In the genomic region with DNA sequence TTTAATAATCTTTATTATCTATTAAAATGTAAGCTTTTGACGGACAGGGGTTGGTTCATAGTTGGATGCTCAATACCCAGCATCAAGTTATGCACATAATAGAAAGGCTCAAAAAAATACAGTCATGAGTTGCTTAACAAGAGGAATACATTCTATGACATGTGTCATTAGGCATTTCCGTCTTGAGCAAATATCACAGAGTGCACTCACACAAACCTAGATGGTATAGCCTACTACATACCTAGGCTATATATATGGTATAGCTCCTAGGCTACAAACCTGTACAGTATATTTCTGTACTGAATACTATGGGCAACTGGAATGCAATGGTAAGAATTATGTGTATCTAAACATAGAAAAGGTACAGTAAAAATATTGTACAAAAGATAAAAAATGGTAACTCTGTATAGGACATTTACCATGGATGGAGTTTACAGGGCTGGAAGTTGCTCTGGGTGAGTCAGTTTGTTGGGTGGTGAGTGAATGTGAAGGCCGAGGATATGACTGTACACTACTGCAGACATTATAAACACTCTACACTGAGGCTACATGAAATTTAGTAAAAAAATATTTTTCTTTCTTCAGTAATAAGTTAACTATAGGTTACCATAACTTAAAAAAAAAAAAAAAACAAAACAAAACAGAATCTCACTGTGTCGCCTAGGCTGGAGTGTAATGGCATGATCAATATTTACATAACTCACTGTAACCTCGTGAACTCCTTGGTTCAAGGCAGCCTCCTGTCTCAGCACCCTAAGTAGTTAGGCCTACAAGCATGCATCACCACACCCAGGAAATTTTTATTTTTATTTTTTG, we compare ENCODE assay signal across 15 cellular contexts.
DNase-seq lines count a peak whose midpoint lies in the region; ATAC-seq, FAIRE-seq and TF ChIP-seq lines count a peak whose summit lies in the region.
"Had no signal": no experiment of that assay in that cellular context is flagged by ENCODE, and none has a peak within 500 bp of the region (broad histone marks: within the 10 kb centered on the region; RNA-seq: fewer than 3 reads in every experiment).

No MANE protein-coding gene starts in this region.

- H3K9ac ChIP-seq in keratinocyte (ENCODE audit: control insufficient read depth, extremely low read depth, insufficient read depth, low read length): no peak overlapping the region

- no peaks in the 10 kb centered on the region for H3K27me3 ChIP-seq in keratinocyte (ENCODE audit: control insufficient read depth, extremely low read depth, insufficient read depth, low read length)
- H3K27me3 ChIP-seq: stomach had no signal

- H3K4me3 ChIP-seq in AG04449 (ENCODE audit: low read depth, low read length) (no peak overlapping the region), astrocyte of the spinal cord (ENCODE audit: low read depth, low read length) (no peak overlapping the region), keratinocyte (ENCODE audit: control insufficient read depth in 2 of 3, extremely low read depth in 1 of 3, insufficient read depth in 2 of 3, low read depth in 1 of 3, low read length in 3 of 3) (no peak overlapping the region)
- H3K4me3 ChIP-seq: stomach had no signal

- in situ Hi-C loops in astrocyte of the spinal cord (cut with HindIII; ENCODE audit: low sequenced_read_pairs): no loop called here

- dilution Hi-C loops in keratinocyte (cut with MboI; ENCODE audit: extremely low pct_ligation_motif_present, low sequenced_read_pairs): no loop called here

- H3K9me3 ChIP-seq in keratinocyte (ENCODE audit: control insufficient read depth, low read depth, low read length): no peaks in the 10 kb centered on the region
- H3K9me3 ChIP-seq: stomach had no signal

- no peak overlapping the region for H2AFZ ChIP-seq in keratinocyte (ENCODE audit: control insufficient read depth, low read length)

- no peaks in the 10 kb centered on the region for H3K79me2 ChIP-seq in keratinocyte (ENCODE audit: control insufficient read depth, insufficient read depth, low read length)

- TF ChIP-seq CTCF in AG04449 (IDR thresholded peaks at IDR 0.05; ENCODE audit: insufficient read depth, low read length, missing control alignments): no peak
- no peak for TF ChIP-seq CTCF in astrocyte of the spinal cord (IDR thresholded peaks at IDR 0.05; ENCODE audit: low read depth, low read length)
- no peak for TF ChIP-seq CTCF in keratinocyte (optimal IDR thresholded peaks at IDR 0.05 in 1 of 3, IDR thresholded peaks at IDR 0.05 in 1 of 3, conservative IDR thresholded peaks at IDR 0.05 in 1 of 3; ENCODE audit: extremely low read depth in 1 of 3, insufficient read depth in 2 of 3, low read length in 3 of 3)

- peaks cover 20% of the 10 kb centered on the region for H3K4me1 ChIP-seq in keratinocyte (ENCODE audit: control insufficient read depth, extremely low read depth, insufficient read depth, low read length)

- H3K9me1 ChIP-seq in keratinocyte (ENCODE audit: control insufficient read depth, extremely low read depth, insufficient read depth, low read length): no peaks in the 10 kb centered on the region

- FAIRE-seq in HTR-8/SVneo (lab: Jason Lieb, UNC): no peak
- no peak for FAIRE-seq in keratinocyte (lab: Jason Lieb, UNC)

- H3K4me2 ChIP-seq in keratinocyte (ENCODE audit: control insufficient read depth, extremely low read depth, insufficient read depth, low read depth, low read length): peak overlapping the region; percentile 25

- POLR2A ChIA-PET in AG04449 (lab: Yijun Ruan, JAX): no interaction called here

- H4K20me1 ChIP-seq in keratinocyte (ENCODE audit: control insufficient read depth, extremely low read depth, insufficient read depth, low read length): no peaks in the 10 kb centered on the region

- H3K27ac ChIP-seq in keratinocyte (ENCODE audit: control insufficient read depth, insufficient read depth, low read length): no peak overlapping the region
- H3K27ac ChIP-seq: stomach had no signal

- no peak for ATAC-seq in HG03175 (IDR thresholded peaks at IDR 0.05; ENCODE audit: unreplicated experiment)
- ATAC-seq in GM18519 (IDR thresholded peaks at IDR 0.05; ENCODE audit: low FRiP score, unreplicated experiment): no peak

- peaks cover 3 to 4% of the 10 kb centered on the region in 2 experiments for H3K36me3 ChIP-seq in keratinocyte (ENCODE audit: control insufficient read depth in 2 of 2, extremely low read depth in 1 of 2, insufficient read depth in 2 of 2, low read length in 2 of 2)

- CTCF ChIA-PET in AG04449 (lab: Yijun Ruan, JAX): no interaction called here

- intact Hi-C loops in cardiac septum (cut with DNase I): no loop called here

- DNase-seq in AG04449 (ENCODE audit: low read depth, low spot score) (peak; percentile 63), HTR-8/SVneo (ENCODE audit: insufficient read length, low spot score) (peak; percentile 4), astrocyte of the spinal cord (ENCODE audit: low read depth, low spot score) (peak; percentile 89), keratinocyte (ENCODE audit: low read depth, low spot score) (no peak), GM19238 (ENCODE audit: insufficient read length, low spot score) (no peak), cardiac septum (ENCODE audit: low spot score) (no peak)
- DNase-seq: activated CD8-positive, alpha-beta memory T cell treated with anti-CD3 and anti-CD28 coated beads for 24 hours; AML-193; H9; islet precursor cell; NCI-H1048; stomach; T-helper 1 cell had no signal

Comparison
In these comparisons a context has a peak if more than half of its experiments do, and no peak if none do; other contexts are left out.
1. DNase-seq: peak in AG04449 (single experiment), HTR-8/SVneo (single experiment) and astrocyte of the spinal cord (single experiment); none in keratinocyte (single experiment), GM19238 (single experiment) and cardiac septum (single experiment).